In the genomic region with DNA sequence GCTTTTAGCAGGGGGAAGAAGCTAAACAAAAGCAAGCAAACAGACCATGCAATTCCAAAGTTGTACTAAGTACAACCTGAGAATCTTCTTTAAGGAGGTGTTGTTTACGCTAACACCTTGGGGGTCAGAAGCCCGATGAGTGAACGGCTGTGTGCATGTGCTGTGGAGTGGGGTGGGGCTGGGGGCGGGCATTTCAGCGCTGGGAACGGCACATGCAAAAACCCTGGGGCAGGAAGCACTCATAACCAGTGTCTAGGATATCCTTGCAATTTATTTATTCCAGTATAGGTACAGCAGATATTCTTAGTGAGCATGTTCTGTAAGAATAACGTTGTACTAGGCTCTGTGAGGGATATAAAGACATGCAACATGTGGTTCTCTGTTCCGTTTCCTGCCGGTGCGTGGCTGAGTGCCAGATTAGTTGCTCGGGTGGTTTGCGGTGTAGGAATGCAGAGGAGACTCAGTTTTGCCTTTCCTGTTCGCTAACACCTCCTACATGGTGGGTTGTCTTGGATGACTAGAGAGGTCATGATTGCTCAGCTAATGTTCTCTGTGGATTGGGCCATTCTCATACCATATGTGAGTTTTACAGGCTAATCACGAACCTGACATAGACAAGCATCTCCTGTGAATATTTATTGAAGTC, we compare ENCODE assay signal across 8 cellular contexts. TPM values are rescaled to one million over a fixed set of nuclear protein-coding genes. Genes with fewer than 3 reads are reported as not detected.
DNase-seq lines count a peak whose midpoint lies in the region; ATAC-seq and TF ChIP-seq lines count a peak whose summit lies in the region.

No MANE protein-coding gene starts in this region.

- TF ChIP-seq CTCF in C4-2B (conservative IDR thresholded peaks at IDR 0.05): no peak

- H3K27ac ChIP-seq in C4-2B: peak overlapping the region; percentile 6; the same call in 1 of the 2 replicates

- intact Hi-C loops in sciatic nerve (cut with DNase I): no loop called here

- ATAC-seq in GM21447 (IDR thresholded peaks at IDR 0.05; ENCODE audit: unreplicated experiment): peak; percentile 96
- peak; percentile 38 for ATAC-seq in sciatic nerve

- DNase-seq in Kasumi-1 (lab: John Stamatoyannopoulos, UW) (peak; percentile 97 to 98), sciatic nerve (ENCODE audit: low spot score) (peak; percentile 61), OCI-M2 (lab: John Stamatoyannopoulos, UW; ENCODE audit: unreplicated experiment) (no peak), NCI-H1105 treated with DMSO at 0.1 percent for 48 hours (lab: John Stamatoyannopoulos, UW) (no peak)
- peak; percentile 74 to 92 for DNase-seq in activated CD4-positive, alpha-beta T cell treated with anti-CD3 and anti-CD28 coated beads, Interleukin-2, amount 50 U/mL, for 24 hours (ENCODE audit: low read depth in 1 of 2, low spot score in 1 of 2)
- DNase-seq in effector CD8-positive, alpha-beta T cell (lab: John Stamatoyannopoulos, UW): peak; percentile 38

RNA-seq across cellular contexts. Expression of gene FASLG, which starts 3.7 kb away (rescaled TPM):
- total RNA-seq in sciatic nerve: 0.40 TPM

Comparison
In these comparisons a context has a peak if more than half of its experiments do, and no peak if none do; other contexts are left out.
1. DNase-seq: peak in Kasumi-1 (2 of 2), activated CD4-positive, alpha-beta T cell treated with anti-CD3 and anti-CD28 coated beads, Interleukin-2, amount 50 U/mL, for 24 hours (2 of 2), effector CD8-positive, alpha-beta T cell (single experiment) and sciatic nerve (single experiment); none in OCI-M2 (single experiment) and NCI-H1105 treated with DMSO at 0.1 percent for 48 hours (single experiment).